Comparison of ENCODE assay signal across 8 cellular contexts in the genomic region with DNA sequence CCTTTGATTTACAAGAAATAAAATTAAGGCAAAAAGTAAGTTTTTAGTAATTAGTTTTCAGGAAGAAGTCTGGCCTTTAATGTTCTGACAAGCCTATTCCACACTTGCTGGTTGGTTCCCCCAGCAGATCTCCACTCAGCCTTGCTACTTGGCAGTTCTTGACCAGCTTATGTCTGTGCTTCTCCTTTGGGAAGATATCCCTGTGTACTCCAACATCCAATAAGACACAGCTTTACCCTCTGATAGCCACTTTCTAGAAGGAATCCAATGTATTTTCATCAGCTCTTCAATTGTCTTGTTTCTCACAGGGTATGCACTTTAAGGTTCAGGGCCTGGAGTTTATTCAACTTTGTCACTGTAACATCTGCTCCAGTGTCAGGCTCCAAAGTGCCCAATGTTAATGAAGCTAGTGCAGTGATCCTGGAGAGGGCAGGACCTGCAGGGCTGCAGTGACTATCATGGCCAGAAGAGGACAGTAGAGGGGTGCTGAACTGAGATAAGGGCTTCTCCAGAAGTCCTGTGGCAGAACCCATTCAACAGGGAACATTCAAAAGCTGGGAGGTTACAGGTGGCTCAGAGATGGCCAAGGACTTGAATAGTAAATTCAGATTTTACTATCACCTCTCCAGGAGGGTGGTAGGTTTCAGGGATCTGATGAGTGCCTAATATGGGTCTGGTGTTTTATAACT. TPM values are rescaled to one million over a fixed set of nuclear protein-coding genes. Genes with fewer than 3 reads are reported as not detected.
DNase-seq lines count a peak whose midpoint lies in the region; ATAC-seq and TF ChIP-seq lines count a peak whose summit lies in the region.

No MANE protein-coding gene starts in this region.

- peak; percentile 97 for TF ChIP-seq CTCF in AG09309 (IDR thresholded peaks at IDR 0.05; ENCODE audit: control insufficient read depth, insufficient read depth, low read depth, low read length, missing control alignments)

- ATAC-seq in GM18502 (IDR thresholded peaks at IDR 0.05; ENCODE audit: poor library complexity, unreplicated experiment) (peak; percentile 86), HG02981 (IDR thresholded peaks at IDR 0.05; ENCODE audit: unreplicated experiment) (peak; percentile 86), memory B cell (ENCODE audit: low read depth) (peak; percentile 59)
- ATAC-seq in stimulated activated naive CD8-positive, alpha-beta T cell treated with anti-CD3 and anti-CD28 coated beads, Interleukin-15, amount 100 ng/mL, for 72 hours = peak; percentile 87

- no peaks in the 10 kb centered on the region for H3K4me1 Mint-ChIP-seq in memory B cell
- no peaks in the 10 kb centered on the region for H3K4me1 Mint-ChIP-seq in stimulated activated naive CD8-positive, alpha-beta T cell treated with anti-CD3 and anti-CD28 coated beads, Interleukin-15, amount 100 ng/mL, for 72 hours

- H3K27ac Mint-ChIP-seq in memory B cell = no peak overlapping the region
- no peak overlapping the region for H3K27ac Mint-ChIP-seq in stimulated activated naive CD8-positive, alpha-beta T cell treated with anti-CD3 and anti-CD28 coated beads, Interleukin-15, amount 100 ng/mL, for 72 hours

- H3K4me3 Mint-ChIP-seq in memory B cell = no peak overlapping the region
- H3K4me3 Mint-ChIP-seq in stimulated activated naive CD8-positive, alpha-beta T cell treated with anti-CD3 and anti-CD28 coated beads, Interleukin-15, amount 100 ng/mL, for 72 hours = no peak overlapping the region

- H3K9me3 Mint-ChIP-seq in memory B cell = no peaks in the 10 kb centered on the region
- no peaks in the 10 kb centered on the region for H3K9me3 Mint-ChIP-seq in stimulated activated naive CD8-positive, alpha-beta T cell treated with anti-CD3 and anti-CD28 coated beads, Interleukin-15, amount 100 ng/mL, for 72 hours

- H3K4me3 ChIP-seq in AG09309 (ENCODE audit: control insufficient read depth, low read depth, low read length) = no peak overlapping the region

- no peak for DNase-seq in AG09309 (ENCODE audit: low read depth)
- DNase-seq in NCI-H2029 treated with DMSO at 0.1 percent for 48 hours (lab: John Stamatoyannopoulos, UW) = peak; percentile 63
- peak; percentile 28 for DNase-seq in T1000 (lab: John Stamatoyannopoulos, UW)
- peak; percentile 58 for DNase-seq in dermis blood vessel endothelial cell
- DNase-seq in memory B cell (ENCODE audit: low spot score in 2 of 2) = peak; percentile 23 to 28
- peak; percentile 34 to 39 for DNase-seq in stimulated activated naive CD8-positive, alpha-beta T cell treated with anti-CD3 and anti-CD28 coated beads, Interleukin-15, amount 100 ng/mL, for 72 hours

- no peaks in the 10 kb centered on the region for H3K27me3 Mint-ChIP-seq in memory B cell
- peaks cover 8% of the 10 kb centered on the region for H3K27me3 Mint-ChIP-seq in stimulated activated naive CD8-positive, alpha-beta T cell treated with anti-CD3 and anti-CD28 coated beads, Interleukin-15, amount 100 ng/mL, for 72 hours

- peaks cover 2% of the 10 kb centered on the region for H3K36me3 Mint-ChIP-seq in memory B cell

RNA-seq across cellular contexts. Expression of a gene that starts 22.9 kb away (rescaled TPM):
- total RNA-seq in dermis blood vessel endothelial cell = 78.1 and 86.0 TPM in 2 replicates

RNA-seq across cellular contexts. Expression of a gene that starts 23.0 kb away (rescaled TPM):
- total RNA-seq in dermis blood vessel endothelial cell = 16.6 and 41.4 TPM in 2 replicates

RNA-seq across cellular contexts. Expression of a gene that starts 42.0 kb away (rescaled TPM):
- 0.47 and 0.68 TPM in 2 replicates for total RNA-seq in dermis blood vessel endothelial cell
